Comparison of ENCODE assay signal across 1 cellular context in the genomic region with DNA sequence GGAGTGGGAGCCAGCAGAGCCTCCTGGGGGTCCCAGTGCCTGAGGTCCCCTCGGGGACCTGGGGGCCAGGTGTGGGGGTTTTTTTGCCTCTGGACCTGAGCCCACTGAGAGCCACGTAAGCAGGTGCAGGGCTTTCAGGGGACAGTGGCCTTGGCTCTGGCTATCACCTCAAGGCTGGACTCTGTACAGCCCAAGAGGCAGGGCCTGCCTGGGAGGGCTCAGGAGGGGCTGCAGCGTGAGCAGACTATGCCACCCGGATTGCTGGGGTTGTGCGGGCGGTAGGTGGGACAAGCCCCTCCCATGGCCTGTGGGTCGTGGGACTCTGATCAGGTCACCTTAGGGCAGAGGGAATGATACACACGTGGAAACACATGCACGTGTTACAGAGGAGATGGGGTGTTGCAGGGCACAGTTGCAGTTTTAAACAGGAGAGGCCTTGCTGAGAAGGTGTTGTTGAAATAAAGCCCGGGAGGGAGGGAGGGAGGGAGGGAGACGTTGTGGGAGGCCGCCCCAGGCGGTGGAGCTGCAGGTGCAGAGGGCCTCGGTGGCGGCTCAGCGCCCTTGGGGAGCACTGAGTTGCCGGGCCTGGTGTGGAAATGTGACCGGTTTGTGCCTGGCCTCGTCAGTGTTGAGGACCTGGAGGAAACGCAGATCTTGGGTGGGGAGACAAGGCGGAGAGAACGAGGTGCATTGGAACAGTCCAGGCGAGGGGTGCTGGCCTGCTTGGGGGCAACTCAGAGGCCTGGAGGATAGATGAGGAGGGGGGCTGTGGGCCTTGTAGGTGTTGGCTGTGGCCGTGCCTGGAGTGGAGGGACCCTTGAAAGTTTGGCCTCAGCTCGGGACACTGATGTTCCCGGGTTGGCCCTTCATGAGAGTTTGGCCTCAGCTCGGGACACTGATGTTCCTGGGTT.
TF ChIP-seq lines count a peak whose summit lies in the region.

No MANE protein-coding gene starts in this region.

TF ChIP-seq in HepG2, 621 proteins besides CTCF, POLR2A, EP300 and RAD21 (continues in another document):
- peak; percentile 84 for TF ChIP-seq DPF2 (CRISPR knock-in tag; IDR thresholded peaks at IDR 0.05; ENCODE audit: borderline replicate concordance, low read depth)
- TF ChIP-seq, protein P1, sequence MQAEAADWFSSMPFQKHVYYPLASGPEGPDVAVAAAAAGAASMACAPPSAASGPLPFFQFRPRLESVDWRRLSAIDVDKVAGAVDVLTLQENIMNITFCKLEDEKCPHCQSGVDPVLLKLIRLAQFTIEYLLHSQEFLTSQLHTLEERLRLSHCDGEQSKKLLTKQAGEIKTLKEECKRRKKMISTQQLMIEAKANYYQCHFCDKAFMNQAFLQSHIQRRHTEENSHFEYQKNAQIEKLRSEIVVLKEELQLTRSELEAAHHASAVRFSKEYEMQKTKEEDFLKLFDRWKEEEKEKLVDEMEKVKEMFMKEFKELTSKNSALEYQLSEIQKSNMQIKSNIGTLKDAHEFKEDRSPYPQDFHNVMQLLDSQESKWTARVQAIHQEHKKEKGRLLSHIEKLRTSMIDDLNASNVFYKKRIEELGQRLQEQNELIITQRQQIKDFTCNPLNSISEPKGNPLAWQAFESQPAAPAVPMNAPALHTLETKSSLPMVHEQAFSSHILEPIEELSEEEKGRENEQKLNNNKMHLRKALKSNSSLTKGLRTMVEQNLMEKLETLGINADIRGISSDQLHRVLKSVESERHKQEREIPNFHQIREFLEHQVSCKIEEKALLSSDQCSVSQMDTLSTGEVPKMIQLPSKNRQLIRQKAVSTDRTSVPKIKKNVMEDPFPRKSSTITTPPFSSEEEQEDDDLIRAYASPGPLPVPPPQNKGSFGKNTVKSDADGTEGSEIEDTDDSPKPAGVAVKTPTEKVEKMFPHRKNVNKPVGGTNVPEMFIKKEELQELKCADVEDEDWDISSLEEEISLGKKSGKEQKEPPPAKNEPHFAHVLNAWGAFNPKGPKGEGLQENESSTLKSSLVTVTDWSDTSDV (CRISPR knock-in tag; IDR thresholded peaks at IDR 0.05) = peak; percentile 40
- TF ChIP-seq ZNF124 (CRISPR knock-in tag; IDR thresholded peaks at IDR 0.05) = peak; percentile 46
- TF ChIP-seq, protein P2, sequence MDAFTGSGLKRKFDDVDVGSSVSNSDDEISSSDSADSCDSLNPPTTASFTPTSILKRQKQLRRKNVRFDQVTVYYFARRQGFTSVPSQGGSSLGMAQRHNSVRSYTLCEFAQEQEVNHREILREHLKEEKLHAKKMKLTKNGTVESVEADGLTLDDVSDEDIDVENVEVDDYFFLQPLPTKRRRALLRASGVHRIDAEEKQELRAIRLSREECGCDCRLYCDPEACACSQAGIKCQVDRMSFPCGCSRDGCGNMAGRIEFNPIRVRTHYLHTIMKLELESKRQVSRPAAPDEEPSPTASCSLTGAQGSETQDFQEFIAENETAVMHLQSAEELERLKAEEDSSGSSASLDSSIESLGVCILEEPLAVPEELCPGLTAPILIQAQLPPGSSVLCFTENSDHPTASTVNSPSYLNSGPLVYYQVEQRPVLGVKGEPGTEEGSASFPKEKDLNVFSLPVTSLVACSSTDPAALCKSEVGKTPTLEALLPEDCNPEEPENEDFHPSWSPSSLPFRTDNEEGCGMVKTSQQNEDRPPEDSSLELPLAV (CRISPR knock-in tag; conservative IDR thresholded peaks at IDR 0.05; ENCODE audit: low read depth) = 0 out of 2 replicates have a peak, but pooled peaks have one; percentile 77
- TF ChIP-seq, protein P3, sequence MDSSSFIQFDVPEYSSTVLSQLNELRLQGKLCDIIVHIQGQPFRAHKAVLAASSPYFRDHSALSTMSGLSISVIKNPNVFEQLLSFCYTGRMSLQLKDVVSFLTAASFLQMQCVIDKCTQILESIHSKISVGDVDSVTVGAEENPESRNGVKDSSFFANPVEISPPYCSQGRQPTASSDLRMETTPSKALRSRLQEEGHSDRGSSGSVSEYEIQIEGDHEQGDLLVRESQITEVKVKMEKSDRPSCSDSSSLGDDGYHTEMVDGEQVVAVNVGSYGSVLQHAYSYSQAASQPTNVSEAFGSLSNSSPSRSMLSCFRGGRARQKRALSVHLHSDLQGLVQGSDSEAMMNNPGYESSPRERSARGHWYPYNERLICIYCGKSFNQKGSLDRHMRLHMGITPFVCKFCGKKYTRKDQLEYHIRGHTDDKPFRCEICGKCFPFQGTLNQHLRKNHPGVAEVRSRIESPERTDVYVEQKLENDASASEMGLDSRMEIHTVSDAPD (CRISPR knock-in tag; IDR thresholded peaks at IDR 0.05) = 0 out of 2 replicates have a peak, but pooled peaks have one; percentile 34
- no peak for TF ChIP-seq POLR2AphosphoS2 (IDR thresholded peaks at IDR 0.05; ENCODE audit: low read depth, low read length)
- peak; percentile 58 for TF ChIP-seq ZNF891 (CRISPR knock-in tag; IDR thresholded peaks at IDR 0.05)
- TF ChIP-seq ZNF430 (CRISPR knock-in tag; IDR thresholded peaks at IDR 0.05) = peak; percentile 93
- TF ChIP-seq RFXAP (CRISPR knock-in tag; IDR thresholded peaks at IDR 0.05; ENCODE audit: borderline replicate concordance) = peak; percentile 69
- peak; percentile 67; the same call in 1 of the 2 replicates for TF ChIP-seq KDM2A (CRISPR knock-in tag; IDR thresholded peaks at IDR 0.05; ENCODE audit: borderline replicate concordance, low read depth)
- TF ChIP-seq, protein P4, sequence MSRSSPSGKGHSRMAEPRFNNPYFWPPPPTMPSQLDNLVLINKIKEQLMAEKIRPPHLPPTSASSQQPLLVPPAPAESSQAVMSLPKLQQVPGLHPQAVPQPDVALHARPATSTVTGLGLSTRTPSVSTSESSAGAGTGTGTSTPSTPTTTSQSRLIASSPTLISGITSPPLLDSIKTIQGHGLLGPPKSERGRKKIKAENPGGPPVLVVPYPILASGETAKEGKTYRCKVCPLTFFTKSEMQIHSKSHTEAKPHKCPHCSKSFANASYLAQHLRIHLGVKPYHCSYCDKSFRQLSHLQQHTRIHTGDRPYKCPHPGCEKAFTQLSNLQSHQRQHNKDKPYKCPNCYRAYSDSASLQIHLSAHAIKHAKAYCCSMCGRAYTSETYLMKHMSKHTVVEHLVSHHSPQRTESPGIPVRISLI (CRISPR knock-in tag; IDR thresholded peaks at IDR 0.05; ENCODE audit: borderline replicate concordance) = 0 out of 2 replicates have a peak, but pooled peaks have one; percentile 38
- peak; percentile 74; the same call in 1 of the 2 replicates for TF ChIP-seq TARDBP (CRISPR knock-in tag; IDR thresholded peaks at IDR 0.05)
- peak; percentile 41; the same call in 1 of the 2 replicates for TF ChIP-seq NCOR1 (IDR thresholded peaks at IDR 0.05; ENCODE audit: borderline replicate concordance, low read length)
- peak; percentile 45; the same call in 1 of the 2 replicates for TF ChIP-seq ATAD3A (CRISPR knock-in tag; IDR thresholded peaks at IDR 0.05)
- TF ChIP-seq NFKB2 (CRISPR knock-in tag; IDR thresholded peaks at IDR 0.05; ENCODE audit: borderline replicate concordance) = 0 out of 2 replicates have a peak, but pooled peaks have one; percentile 63
- TF ChIP-seq ZNF776 (CRISPR knock-in tag; IDR thresholded peaks at IDR 0.05) = peak; percentile 70; the same call in 1 of the 2 replicates
- TF ChIP-seq SALL1 (CRISPR knock-in tag; IDR thresholded peaks at IDR 0.05) = peak; percentile 62
- TF ChIP-seq ZNF451 (CRISPR knock-in tag; IDR thresholded peaks at IDR 0.05) = peak; percentile 76; the same call in 1 of the 2 replicates
- TF ChIP-seq, protein P5, sequence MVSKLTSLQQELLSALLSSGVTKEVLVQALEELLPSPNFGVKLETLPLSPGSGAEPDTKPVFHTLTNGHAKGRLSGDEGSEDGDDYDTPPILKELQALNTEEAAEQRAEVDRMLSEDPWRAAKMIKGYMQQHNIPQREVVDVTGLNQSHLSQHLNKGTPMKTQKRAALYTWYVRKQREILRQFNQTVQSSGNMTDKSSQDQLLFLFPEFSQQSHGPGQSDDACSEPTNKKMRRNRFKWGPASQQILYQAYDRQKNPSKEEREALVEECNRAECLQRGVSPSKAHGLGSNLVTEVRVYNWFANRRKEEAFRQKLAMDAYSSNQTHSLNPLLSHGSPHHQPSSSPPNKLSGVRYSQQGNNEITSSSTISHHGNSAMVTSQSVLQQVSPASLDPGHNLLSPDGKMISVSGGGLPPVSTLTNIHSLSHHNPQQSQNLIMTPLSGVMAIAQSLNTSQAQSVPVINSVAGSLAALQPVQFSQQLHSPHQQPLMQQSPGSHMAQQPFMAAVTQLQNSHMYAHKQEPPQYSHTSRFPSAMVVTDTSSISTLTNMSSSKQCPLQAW (CRISPR knock-in tag; IDR thresholded peaks at IDR 0.05) = peak; percentile 37; the same call in 1 of the 2 replicates
- TF ChIP-seq ZNF510 (CRISPR knock-in tag; IDR thresholded peaks at IDR 0.05; ENCODE audit: low read depth) = 0 out of 2 replicates have a peak, but pooled peaks have one; percentile 86
- 0 out of 2 replicates have a peak, but pooled peaks have one; percentile 25 for TF ChIP-seq ZNF136 (CRISPR knock-in tag; IDR thresholded peaks at IDR 0.05; ENCODE audit: low read depth)
- TF ChIP-seq NCOA2 (CRISPR knock-in tag; IDR thresholded peaks at IDR 0.05) = peak; percentile 38
- TF ChIP-seq ZC3H13 (CRISPR knock-in tag; IDR thresholded peaks at IDR 0.05) = peak; percentile 99
- TF ChIP-seq, protein P6, sequence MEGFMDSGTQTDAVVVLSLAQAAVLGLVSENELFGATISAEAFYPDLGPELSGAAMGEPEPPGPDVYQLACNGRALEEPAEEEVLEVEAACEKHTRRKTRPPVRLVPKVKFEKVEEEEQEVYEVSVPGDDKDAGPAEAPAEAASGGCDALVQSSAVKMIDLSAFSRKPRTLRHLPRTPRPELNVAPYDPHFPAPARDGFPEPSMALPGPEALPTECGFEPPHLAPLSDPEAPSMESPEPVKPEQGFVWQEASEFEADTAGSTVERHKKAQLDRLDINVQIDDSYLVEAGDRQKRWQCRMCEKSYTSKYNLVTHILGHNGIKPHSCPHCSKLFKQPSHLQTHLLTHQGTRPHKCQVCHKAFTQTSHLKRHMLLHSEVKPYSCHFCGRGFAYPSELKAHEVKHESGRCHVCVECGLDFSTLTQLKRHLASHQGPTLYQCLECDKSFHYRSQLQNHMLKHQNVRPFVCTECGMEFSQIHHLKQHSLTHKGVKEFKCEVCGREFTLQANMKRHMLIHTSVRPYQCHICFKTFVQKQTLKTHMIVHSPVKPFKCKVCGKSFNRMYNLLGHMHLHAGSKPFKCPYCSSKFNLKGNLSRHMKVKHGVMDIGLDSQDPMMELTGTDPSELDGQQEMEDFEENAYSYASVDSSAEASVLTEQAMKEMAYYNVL (CRISPR knock-in tag; IDR thresholded peaks at IDR 0.05; ENCODE audit: borderline replicate concordance) = peak; percentile 83; the same call in 1 of the 2 replicates
- no peak for TF ChIP-seq ZNF24 (IDR thresholded peaks at IDR 0.05)
- TF ChIP-seq, protein P7, sequence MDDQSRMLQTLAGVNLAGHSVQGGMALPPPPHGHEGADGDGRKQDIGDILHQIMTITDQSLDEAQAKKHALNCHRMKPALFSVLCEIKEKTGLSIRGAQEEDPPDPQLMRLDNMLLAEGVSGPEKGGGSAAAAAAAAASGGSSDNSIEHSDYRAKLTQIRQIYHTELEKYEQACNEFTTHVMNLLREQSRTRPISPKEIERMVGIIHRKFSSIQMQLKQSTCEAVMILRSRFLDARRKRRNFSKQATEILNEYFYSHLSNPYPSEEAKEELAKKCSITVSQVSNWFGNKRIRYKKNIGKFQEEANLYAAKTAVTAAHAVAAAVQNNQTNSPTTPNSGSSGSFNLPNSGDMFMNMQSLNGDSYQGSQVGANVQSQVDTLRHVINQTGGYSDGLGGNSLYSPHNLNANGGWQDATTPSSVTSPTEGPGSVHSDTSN (CRISPR knock-in tag; IDR thresholded peaks at IDR 0.05; ENCODE audit: borderline replicate concordance) = no peak
- peak; percentile 63; the same call in 1 of the 2 replicates for TF ChIP-seq JUN (CRISPR knock-in tag; IDR thresholded peaks at IDR 0.05)
- peak; percentile 74 for TF ChIP-seq IKZF4 (CRISPR knock-in tag; IDR thresholded peaks at IDR 0.05; ENCODE audit: borderline replicate concordance, low read depth, not compliant biosample characterization)
- 0 out of 2 replicates have a peak, but pooled peaks have one; percentile 18 for TF ChIP-seq DR1 (CRISPR knock-in tag; IDR thresholded peaks at IDR 0.05)
- peak; percentile 88 for TF ChIP-seq HNF4A (CRISPR knock-in tag; IDR thresholded peaks at IDR 0.05)
- no peak for TF ChIP-seq ATM (IDR thresholded peaks at IDR 0.05; ENCODE audit: borderline replicate concordance)
- TF ChIP-seq SMYD3 (CRISPR knock-in tag; IDR thresholded peaks at IDR 0.05) = 0 out of 2 replicates have a peak, but pooled peaks have one; percentile 34
- TF ChIP-seq KMT2B (CRISPR knock-in tag; IDR thresholded peaks at IDR 0.05) = 0 out of 2 replicates have a peak, but pooled peaks have one; percentile 40
- TF ChIP-seq, protein P8, sequence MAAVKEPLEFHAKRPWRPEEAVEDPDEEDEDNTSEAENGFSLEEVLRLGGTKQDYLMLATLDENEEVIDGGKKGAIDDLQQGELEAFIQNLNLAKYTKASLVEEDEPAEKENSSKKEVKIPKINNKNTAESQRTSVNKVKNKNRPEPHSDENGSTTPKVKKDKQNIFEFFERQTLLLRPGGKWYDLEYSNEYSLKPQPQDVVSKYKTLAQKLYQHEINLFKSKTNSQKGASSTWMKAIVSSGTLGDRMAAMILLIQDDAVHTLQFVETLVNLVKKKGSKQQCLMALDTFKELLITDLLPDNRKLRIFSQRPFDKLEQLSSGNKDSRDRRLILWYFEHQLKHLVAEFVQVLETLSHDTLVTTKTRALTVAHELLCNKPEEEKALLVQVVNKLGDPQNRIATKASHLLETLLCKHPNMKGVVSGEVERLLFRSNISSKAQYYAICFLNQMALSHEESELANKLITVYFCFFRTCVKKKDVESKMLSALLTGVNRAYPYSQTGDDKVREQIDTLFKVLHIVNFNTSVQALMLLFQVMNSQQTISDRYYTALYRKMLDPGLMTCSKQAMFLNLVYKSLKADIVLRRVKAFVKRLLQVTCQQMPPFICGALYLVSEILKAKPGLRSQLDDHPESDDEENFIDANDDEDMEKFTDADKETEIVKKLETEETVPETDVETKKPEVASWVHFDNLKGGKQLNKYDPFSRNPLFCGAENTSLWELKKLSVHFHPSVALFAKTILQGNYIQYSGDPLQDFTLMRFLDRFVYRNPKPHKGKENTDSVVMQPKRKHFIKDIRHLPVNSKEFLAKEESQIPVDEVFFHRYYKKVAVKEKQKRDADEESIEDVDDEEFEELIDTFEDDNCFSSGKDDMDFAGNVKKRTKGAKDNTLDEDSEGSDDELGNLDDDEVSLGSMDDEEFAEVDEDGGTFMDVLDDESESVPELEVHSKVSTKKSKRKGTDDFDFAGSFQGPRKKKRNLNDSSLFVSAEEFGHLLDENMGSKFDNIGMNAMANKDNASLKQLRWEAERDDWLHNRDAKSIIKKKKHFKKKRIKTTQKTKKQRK (IDR thresholded peaks at IDR 0.05; ENCODE audit: low read length) = no peak
- TF ChIP-seq ZNF883 (CRISPR knock-in tag; IDR thresholded peaks at IDR 0.05; ENCODE audit: not compliant biosample characterization) = peak; percentile 92
- peak; percentile 78 for TF ChIP-seq SAP130 (CRISPR knock-in tag; IDR thresholded peaks at IDR 0.05; ENCODE audit: low read depth)
- TF ChIP-seq, protein P9, sequence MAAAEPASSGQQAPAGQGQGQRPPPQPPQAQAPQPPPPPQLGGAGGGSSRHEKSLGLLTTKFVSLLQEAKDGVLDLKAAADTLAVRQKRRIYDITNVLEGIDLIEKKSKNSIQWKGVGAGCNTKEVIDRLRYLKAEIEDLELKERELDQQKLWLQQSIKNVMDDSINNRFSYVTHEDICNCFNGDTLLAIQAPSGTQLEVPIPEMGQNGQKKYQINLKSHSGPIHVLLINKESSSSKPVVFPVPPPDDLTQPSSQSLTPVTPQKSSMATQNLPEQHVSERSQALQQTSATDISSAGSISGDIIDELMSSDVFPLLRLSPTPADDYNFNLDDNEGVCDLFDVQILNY (CRISPR knock-in tag; conservative IDR thresholded peaks at IDR 0.05) = 0 out of 2 replicates have a peak, but pooled peaks have one; percentile 37
